In genomic region chr15:99401971-99402732, GRCh38 we compare ENCODE assay signal across 17 cellular contexts.
DNase-seq lines count a peak whose midpoint lies in the region; ATAC-seq and TF ChIP-seq lines count a peak whose summit lies in the region.
"Had no signal": no experiment of that assay in that cellular context is flagged by ENCODE, and none has a peak within 500 bp of the region (broad histone marks: within the 10 kb centered on the region; RNA-seq: fewer than 3 reads in every experiment).

No MANE protein-coding gene starts in this region.

- H2BK15ac ChIP-seq in neuronal stem cell (ENCODE audit: low read length) = peak overlapping the region; percentile 4

- no peak overlapping the region for H3K23ac ChIP-seq in neuronal stem cell (ENCODE audit: low read depth, low read length, poor library complexity)

- no peaks in the 10 kb centered on the region for H3F3A ChIP-seq in GM23338 (replicated peaks; ENCODE audit: low read depth)

- no peaks in the 10 kb centered on the region for H3K9me3 Mint-ChIP-seq in GM23338
- H3K9me3 Mint-ChIP-seq in activated T-helper 17 cell treated with anti-CD3 and anti-CD28 coated beads, Interleukin-2, amount 50 U/mL, for 72 hours = no peaks in the 10 kb centered on the region
- H3K9me3 Mint-ChIP-seq: activated CD8-positive, alpha-beta T cell treated with anti-CD3 and anti-CD28 coated beads for 36 hours; central memory CD8-positive, alpha-beta T cell had no signal

- H3K27me3 Mint-ChIP-seq in GM23338 (ENCODE audit: insufficient read depth, low read depth, poor library complexity) = peaks cover 3% of the 10 kb centered on the region
- peaks cover 6% of the 10 kb centered on the region for H3K27me3 Mint-ChIP-seq in activated T-helper 17 cell treated with anti-CD3 and anti-CD28 coated beads, Interleukin-2, amount 50 U/mL, for 72 hours
- H3K27me3 Mint-ChIP-seq: activated CD8-positive, alpha-beta T cell treated with anti-CD3 and anti-CD28 coated beads for 36 hours; B cell had no signal

- no peak overlapping the region for H3K4me3 Mint-ChIP-seq in GM23338
- no peak overlapping the region for H3K4me3 Mint-ChIP-seq in activated T-helper 17 cell treated with anti-CD3 and anti-CD28 coated beads, Interleukin-2, amount 50 U/mL, for 72 hours
- H3K4me3 Mint-ChIP-seq: activated CD8-positive, alpha-beta T cell treated with anti-CD3 and anti-CD28 coated beads for 36 hours; B cell; central memory CD8-positive, alpha-beta T cell had no signal

- no peaks in the 10 kb centered on the region for H3K79me2 ChIP-seq in GM23338 (replicated peaks; ENCODE audit: insufficient read depth)

- no peaks in the 10 kb centered on the region; the same call in 2 of the 3 replicates for H3K36me3 Mint-ChIP-seq in GM23338 (ENCODE audit: low read depth)
- H3K36me3 Mint-ChIP-seq in activated T-helper 17 cell treated with anti-CD3 and anti-CD28 coated beads, Interleukin-2, amount 50 U/mL, for 72 hours (ENCODE audit: low read depth) = no peaks in the 10 kb centered on the region

- DNase-seq in GM23338 (ENCODE audit: low spot score) (no peak), astrocyte of the spinal cord (ENCODE audit: low read depth, low spot score) (peak; percentile 8), islet precursor cell (peak; percentile 65), neuronal stem cell (ENCODE audit: low spot score) (no peak)
- DNase-seq: activated CD8-positive, alpha-beta T cell treated with anti-CD3 and anti-CD28 coated beads for 36 hours; activated gamma-delta T cell; DND-41; Kasumi-1; NCI-H187 treated with DMSO at 0.1 percent for 48 hours; NCI-H774; stimulated activated CD8-positive, alpha-beta memory T cell treated with anti-CD3 and anti-CD28 coated beads, Interleukin-4, amount 100 ng/mL, for 48 hours had no signal

- H3K27me3 ChIP-seq in GM23338 (ENCODE audit: insufficient read depth) (no peaks in the 10 kb centered on the region), neuronal stem cell (ENCODE audit: control insufficient read depth in 3 of 3, insufficient read depth in 3 of 3, low read depth in 1 of 3, low read length in 3 of 3) (no peaks in the 10 kb centered on the region)

- no peaks in the 10 kb centered on the region for H3K4me1 ChIP-seq in GM23338 (ENCODE audit: insufficient read depth)
- H3K4me1 ChIP-seq in neuronal stem cell (ENCODE audit: control insufficient read depth in 2 of 2, insufficient read depth in 1 of 2, low read depth in 1 of 2, low read length in 2 of 2) = peaks cover 0 to 12% of the 10 kb centered on the region in 2 donors

- no peaks in the 10 kb centered on the region for H4K20me1 ChIP-seq in GM23338 (replicated peaks; ENCODE audit: insufficient read depth)

- no peak overlapping the region for H4K91ac ChIP-seq in neuronal stem cell (ENCODE audit: low read depth, low read length, poor library complexity)

- no peaks in the 10 kb centered on the region for H3K36me3 ChIP-seq in GM23338 (ENCODE audit: insufficient read depth)
- no peaks in the 10 kb centered on the region for H3K36me3 ChIP-seq in neuronal stem cell (replicated peaks in 1 of 2; ENCODE audit: control insufficient read depth in 2 of 2, insufficient read depth in 2 of 2, low read length in 2 of 2)

- H3K4me1 Mint-ChIP-seq in GM23338 = peaks cover 15% of the 10 kb centered on the region
- no peaks in the 10 kb centered on the region for H3K4me1 Mint-ChIP-seq in activated T-helper 17 cell treated with anti-CD3 and anti-CD28 coated beads, Interleukin-2, amount 50 U/mL, for 72 hours
- H3K4me1 Mint-ChIP-seq: B cell; central memory CD8-positive, alpha-beta T cell had no signal

- H2AFZ ChIP-seq in GM23338 (peak overlapping the region; percentile 80), neuronal stem cell (ENCODE audit: low read length) (peak overlapping the region; percentile 74)

- no peak overlapping the region for H2BK120ac ChIP-seq in neuronal stem cell (ENCODE audit: low read depth, low read length)

- H3K9ac ChIP-seq in neuronal stem cell (ENCODE audit: low read depth, low read length, poor library complexity) = no peak overlapping the region

- ATAC-seq in GM23338 (peak; percentile 76), HG03565 (IDR thresholded peaks at IDR 0.05; ENCODE audit: unreplicated experiment) (no peak), GM18498 (IDR thresholded peaks at IDR 0.05; ENCODE audit: unreplicated experiment) (no peak), HG03175 (IDR thresholded peaks at IDR 0.05; ENCODE audit: unreplicated experiment) (no peak)
- ATAC-seq in activated T-helper 17 cell treated with anti-CD3 and anti-CD28 coated beads, Interleukin-2, amount 50 U/mL, for 72 hours (replicated peaks) = no peak
- ATAC-seq: activated CD8-positive, alpha-beta T cell treated with anti-CD3 and anti-CD28 coated beads for 36 hours had no signal

- H2BK12ac ChIP-seq in neuronal stem cell (ENCODE audit: low read length) = no peak overlapping the region

- H3K4me2 ChIP-seq in GM23338 = no peak overlapping the region
- no peak overlapping the region for H3K4me2 ChIP-seq in neuronal stem cell (ENCODE audit: insufficient read depth, low read length, poor library complexity, severe bottlenecking)

- WGBS in neuronal stem cell (ENCODE audit: extremely low coverage in 2 of 2, insufficient read length in 2 of 2, insufficient replicate concordance in 1 of 2), 2 donors = no CpG with 5 or more reads among the region's 13 CpGs

- in situ Hi-C loops in astrocyte of the spinal cord (cut with HindIII; ENCODE audit: low sequenced_read_pairs) = no loop called here

- H3K79me1 ChIP-seq in neuronal stem cell (ENCODE audit: low read depth, low read length) = no peaks in the 10 kb centered on the region

- H2AK5ac ChIP-seq in neuronal stem cell (ENCODE audit: low read depth, low read length) = peak overlapping the region; percentile 8

- H3K4ac ChIP-seq in neuronal stem cell (ENCODE audit: low read length) = no peak overlapping the region

- H3K18ac ChIP-seq in neuronal stem cell (ENCODE audit: low read length) = peak overlapping the region; percentile 20

- H3K14ac ChIP-seq in neuronal stem cell (ENCODE audit: low read length) = no peak overlapping the region

- no peaks in the 10 kb centered on the region for H3K9me3 ChIP-seq in neuronal stem cell (replicated peaks in 1 of 2; ENCODE audit: control insufficient read depth in 2 of 2, insufficient read depth in 1 of 2, low read depth in 1 of 2, low read length in 2 of 2)

- H3K27ac Mint-ChIP-seq in GM23338 = no peak overlapping the region
- no peak overlapping the region for H3K27ac Mint-ChIP-seq in activated T-helper 17 cell treated with anti-CD3 and anti-CD28 coated beads, Interleukin-2, amount 50 U/mL, for 72 hours
- H3K27ac Mint-ChIP-seq: activated CD8-positive, alpha-beta T cell treated with anti-CD3 and anti-CD28 coated beads for 36 hours; B cell had no signal

- no peaks in the 10 kb centered on the region for H3K9me2 ChIP-seq in GM23338 (ENCODE audit: insufficient read depth)

- no peak overlapping the region for H3K27ac ChIP-seq in GM23338 (ENCODE audit: low read depth)
- H3K27ac ChIP-seq in neuronal stem cell (replicated peaks; ENCODE audit: low read length) = no peak overlapping the region

- H3K4me3 ChIP-seq in GM23338 = no peak overlapping the region
- no peak overlapping the region for H3K4me3 ChIP-seq in astrocyte of the spinal cord (ENCODE audit: low read depth, low read length)
- no peak overlapping the region for H3K4me3 ChIP-seq in neuronal stem cell (ENCODE audit: low read length in 2 of 2)

- H2BK5ac ChIP-seq in neuronal stem cell (ENCODE audit: low read length) = no peak overlapping the region

- no peak for TF ChIP-seq CTCF in GM23338 (conservative IDR thresholded peaks at IDR 0.05; ENCODE audit: low read depth in 2 of 2)
- no peak for TF ChIP-seq CTCF in astrocyte of the spinal cord (IDR thresholded peaks at IDR 0.05; ENCODE audit: low read depth, low read length)

- H4K8ac ChIP-seq in neuronal stem cell (ENCODE audit: low read depth, low read length) = no peak overlapping the region

TF ChIP-seq in GM23338, 12 proteins besides CTCF, POLR2A, EP300 and RAD21:
- TF ChIP-seq EZH2 (IDR thresholded peaks at IDR 0.05; ENCODE audit: low read depth, unreplicated experiment) (no peak), CREB1 (CRISPR knock-in tag; IDR thresholded peaks at IDR 0.05; ENCODE audit: low read depth) (no peak), ZNF331 (CRISPR knock-in tag; IDR thresholded peaks at IDR 0.05; ENCODE audit: low read depth) (no peak)
TF ChIP-seq in GM23338: peak in this region for 0.

Comparison
In these comparisons a context has a peak if more than half of its experiments do, and no peak if none do; other contexts are left out.
1. DNase-seq: peak in astrocyte of the spinal cord (single experiment) and islet precursor cell (single experiment); none in GM23338 (single experiment) and neuronal stem cell (single experiment).